In genomic region chr7:93043393-93043985, GRCh38 we compare ENCODE assay signal across 8 cellular contexts.
A peak's percentile ranks its signal among the peaks of the same experiment; 100 is the strongest.
DNase-seq lines count a peak whose midpoint lies in the region; ATAC-seq and TF ChIP-seq lines count a peak whose summit lies in the region.

No MANE protein-coding gene starts in this region.

- WGBS in ovary, 3 donors: 4 to 5% (median 4%) methylated on average over 28 of the region's 28 CpGs

- H2AFZ ChIP-seq in Karpas-422 (ENCODE audit: low read length): no peak overlapping the region

- H3K27ac ChIP-seq in SK-N-MC (no peak overlapping the region), ovary (no peak overlapping the region), Karpas-422 (ENCODE audit: low read length) (no peak overlapping the region)

- no peak for TF ChIP-seq EP300 in ovary (IDR thresholded peaks at IDR 0.05)

- H3K27me3 ChIP-seq in ovary: no peaks in the 10 kb centered on the region
- no peaks in the 10 kb centered on the region for H3K27me3 ChIP-seq in Karpas-422 (ENCODE audit: low read length)

- no peak for ATAC-seq in HG03442 (IDR thresholded peaks at IDR 0.05; ENCODE audit: unreplicated experiment)

- intact Hi-C loops in ovary (cut with DNase I): no loop called here

- TF ChIP-seq POLR2A in ovary (IDR thresholded peaks at IDR 0.05): no peak

- H3K9me3 ChIP-seq in SK-N-MC (ENCODE audit: low read depth, low read length) (no peaks in the 10 kb centered on the region), ovary (no peaks in the 10 kb centered on the region), Karpas-422 (ENCODE audit: low read length) (no peaks in the 10 kb centered on the region)

- no peaks in the 10 kb centered on the region for H3K9me2 ChIP-seq in Karpas-422 (replicated peaks; ENCODE audit: insufficient read depth, low read length)

- H3K4me1 ChIP-seq in ovary (ENCODE audit: insufficient read depth) (no peaks in the 10 kb centered on the region), Karpas-422 (ENCODE audit: low read length) (no peaks in the 10 kb centered on the region)

- H3K36me3 ChIP-seq in SK-N-MC (ENCODE audit: insufficient read depth, low read length) (no peaks in the 10 kb centered on the region), ovary (no peaks in the 10 kb centered on the region), Karpas-422 (ENCODE audit: insufficient read depth, low read length) (no peaks in the 10 kb centered on the region)

- H4K20me1 ChIP-seq in Karpas-422 (ENCODE audit: insufficient read depth, low read depth, low read length): no peaks in the 10 kb centered on the region

- H3K9ac ChIP-seq in SK-N-MC (ENCODE audit: insufficient read length) (no peak overlapping the region), Karpas-422 (ENCODE audit: low read length) (no peak overlapping the region)

- no peaks in the 10 kb centered on the region for H3K79me2 ChIP-seq in Karpas-422 (ENCODE audit: low read length)

- no peak overlapping the region for H3K4me2 ChIP-seq in Karpas-422 (ENCODE audit: low read depth, low read length, poor library complexity, severe bottlenecking)

- TF ChIP-seq CTCF in fibroblast of the aortic adventitia (IDR thresholded peaks at IDR 0.05; ENCODE audit: insufficient read depth, low read length) (no peak), ovary (IDR thresholded peaks at IDR 0.05) (no peak)

- H3K4me3 ChIP-seq in SK-N-MC (peak overlapping the region; percentile 57), fibroblast of the aortic adventitia (ENCODE audit: low read depth, low read length) (peak overlapping the region; percentile 36), ovary (peak overlapping the region; percentile 12), Karpas-422 (ENCODE audit: low read length) (no peak overlapping the region)

- DNase-seq in ELF-1 (ENCODE audit: low read depth, low spot score): peak; percentile 93
- DNase-seq in SK-N-MC (ENCODE audit: low read depth, low spot score): no peak
- peak; percentile 91 for DNase-seq in fibroblast of the aortic adventitia (ENCODE audit: low read depth)
- DNase-seq in ovary: no peak
- no peak for DNase-seq in NCI-H345 treated with DMSO at 0.1 percent for 48 hours (lab: John Stamatoyannopoulos, UW; ENCODE audit: unreplicated experiment)
- no peak for DNase-seq in middle frontal gyrus (ENCODE audit: extremely low spot score, low spot score)
- no peak for DNase-seq in Karpas-422

Comparison
In these comparisons a context has a peak if more than half of its experiments do, and no peak if none do; other contexts are left out.
1. DNase-seq: peak in ELF-1 (single experiment) and fibroblast of the aortic adventitia (single experiment); none in SK-N-MC (single experiment), ovary (0 of 5), NCI-H345 treated with DMSO at 0.1 percent for 48 hours (single experiment), middle frontal gyrus (single experiment) and Karpas-422 (single experiment).